ENCODE assay signal across 2 cellular contexts in the genomic region with DNA sequence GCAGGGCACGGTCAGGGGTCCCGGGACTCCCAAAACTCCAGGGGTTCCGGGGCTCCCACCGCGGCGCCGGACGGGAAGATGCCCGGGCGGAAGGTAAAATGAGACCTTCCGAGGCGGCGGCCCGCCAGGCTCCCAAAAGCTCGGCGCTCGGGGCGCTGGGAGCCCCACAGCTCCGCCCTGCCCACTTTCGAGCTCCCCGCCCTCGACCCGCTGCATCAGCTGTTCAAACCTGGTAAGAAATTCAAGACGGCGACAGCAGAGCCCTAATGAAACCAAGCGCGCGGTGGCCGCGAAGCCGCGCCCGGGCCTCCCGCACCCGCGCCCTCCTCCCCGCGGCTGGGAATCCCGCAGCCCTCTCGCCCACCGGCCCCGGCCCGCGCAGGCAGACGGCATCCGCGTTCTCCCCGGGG.
TF ChIP-seq lines count a peak whose summit lies in the region.

No MANE protein-coding gene starts in this region.

TF ChIP-seq in HEK293, 187 proteins besides CTCF, POLR2A, EP300 and RAD21 (continued from another document):
- TF ChIP-seq, protein P1, sequence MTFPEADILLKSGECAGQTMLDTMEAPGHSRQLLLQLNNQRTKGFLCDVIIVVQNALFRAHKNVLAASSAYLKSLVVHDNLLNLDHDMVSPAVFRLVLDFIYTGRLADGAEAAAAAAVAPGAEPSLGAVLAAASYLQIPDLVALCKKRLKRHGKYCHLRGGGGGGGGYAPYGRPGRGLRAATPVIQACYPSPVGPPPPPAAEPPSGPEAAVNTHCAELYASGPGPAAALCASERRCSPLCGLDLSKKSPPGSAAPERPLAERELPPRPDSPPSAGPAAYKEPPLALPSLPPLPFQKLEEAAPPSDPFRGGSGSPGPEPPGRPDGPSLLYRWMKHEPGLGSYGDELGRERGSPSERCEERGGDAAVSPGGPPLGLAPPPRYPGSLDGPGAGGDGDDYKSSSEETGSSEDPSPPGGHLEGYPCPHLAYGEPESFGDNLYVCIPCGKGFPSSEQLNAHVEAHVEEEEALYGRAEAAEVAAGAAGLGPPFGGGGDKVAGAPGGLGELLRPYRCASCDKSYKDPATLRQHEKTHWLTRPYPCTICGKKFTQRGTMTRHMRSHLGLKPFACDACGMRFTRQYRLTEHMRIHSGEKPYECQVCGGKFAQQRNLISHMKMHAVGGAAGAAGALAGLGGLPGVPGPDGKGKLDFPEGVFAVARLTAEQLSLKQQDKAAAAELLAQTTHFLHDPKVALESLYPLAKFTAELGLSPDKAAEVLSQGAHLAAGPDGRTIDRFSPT (tag by site-specific recombination; IDR thresholded peaks at IDR 0.05), result no peak
- TF ChIP-seq ZBTB20 (tag by site-specific recombination; IDR thresholded peaks at IDR 0.05) (peak; percentile 81; the same call in 1 of the 2 replicates), ZBTB17 (tag by site-specific recombination; IDR thresholded peaks at IDR 0.05) (no peak)

TF ChIP-seq in SK-N-SH treated with all-trans-retinoic acid at 6 μM for 48 hours, 23 proteins besides CTCF, POLR2A, EP300 and RAD21 (continued from another document):
- TF ChIP-seq TOX (CRISPR knock-in tag; IDR thresholded peaks at IDR 0.05; ENCODE audit: borderline replicate concordance), result no peak
- TF ChIP-seq, protein P2, sequence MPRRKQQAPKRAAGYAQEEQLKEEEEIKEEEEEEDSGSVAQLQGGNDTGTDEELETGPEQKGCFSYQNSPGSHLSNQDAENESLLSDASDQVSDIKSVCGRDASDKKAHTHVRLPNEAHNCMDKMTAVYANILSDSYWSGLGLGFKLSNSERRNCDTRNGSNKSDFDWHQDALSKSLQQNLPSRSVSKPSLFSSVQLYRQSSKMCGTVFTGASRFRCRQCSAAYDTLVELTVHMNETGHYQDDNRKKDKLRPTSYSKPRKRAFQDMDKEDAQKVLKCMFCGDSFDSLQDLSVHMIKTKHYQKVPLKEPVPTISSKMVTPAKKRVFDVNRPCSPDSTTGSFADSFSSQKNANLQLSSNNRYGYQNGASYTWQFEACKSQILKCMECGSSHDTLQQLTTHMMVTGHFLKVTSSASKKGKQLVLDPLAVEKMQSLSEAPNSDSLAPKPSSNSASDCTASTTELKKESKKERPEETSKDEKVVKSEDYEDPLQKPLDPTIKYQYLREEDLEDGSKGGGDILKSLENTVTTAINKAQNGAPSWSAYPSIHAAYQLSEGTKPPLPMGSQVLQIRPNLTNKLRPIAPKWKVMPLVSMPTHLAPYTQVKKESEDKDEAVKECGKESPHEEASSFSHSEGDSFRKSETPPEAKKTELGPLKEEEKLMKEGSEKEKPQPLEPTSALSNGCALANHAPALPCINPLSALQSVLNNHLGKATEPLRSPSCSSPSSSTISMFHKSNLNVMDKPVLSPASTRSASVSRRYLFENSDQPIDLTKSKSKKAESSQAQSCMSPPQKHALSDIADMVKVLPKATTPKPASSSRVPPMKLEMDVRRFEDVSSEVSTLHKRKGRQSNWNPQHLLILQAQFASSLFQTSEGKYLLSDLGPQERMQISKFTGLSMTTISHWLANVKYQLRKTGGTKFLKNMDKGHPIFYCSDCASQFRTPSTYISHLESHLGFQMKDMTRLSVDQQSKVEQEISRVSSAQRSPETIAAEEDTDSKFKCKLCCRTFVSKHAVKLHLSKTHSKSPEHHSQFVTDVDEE (CRISPR knock-in tag; IDR thresholded peaks at IDR 0.05), result no peak
- TF ChIP-seq, protein P3, sequence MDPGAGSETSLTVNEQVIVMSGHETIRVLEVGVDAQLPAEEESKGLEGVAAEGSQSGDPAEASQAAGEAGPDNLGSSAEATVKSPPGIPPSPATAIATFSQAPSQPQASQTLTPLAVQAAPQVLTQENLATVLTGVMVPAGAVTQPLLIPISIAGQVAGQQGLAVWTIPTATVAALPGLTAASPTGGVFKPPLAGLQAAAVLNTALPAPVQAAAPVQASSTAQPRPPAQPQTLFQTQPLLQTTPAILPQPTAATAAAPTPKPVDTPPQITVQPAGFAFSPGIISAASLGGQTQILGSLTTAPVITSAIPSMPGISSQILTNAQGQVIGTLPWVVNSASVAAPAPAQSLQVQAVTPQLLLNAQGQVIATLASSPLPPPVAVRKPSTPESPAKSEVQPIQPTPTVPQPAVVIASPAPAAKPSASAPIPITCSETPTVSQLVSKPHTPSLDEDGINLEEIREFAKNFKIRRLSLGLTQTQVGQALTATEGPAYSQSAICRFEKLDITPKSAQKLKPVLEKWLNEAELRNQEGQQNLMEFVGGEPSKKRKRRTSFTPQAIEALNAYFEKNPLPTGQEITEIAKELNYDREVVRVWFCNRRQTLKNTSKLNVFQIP (CRISPR knock-in tag; IDR thresholded peaks at IDR 0.05; ENCODE audit: borderline replicate concordance, low read depth), result no peak
